ENCODE assay signal across 8 cellular contexts in the genomic region with DNA sequence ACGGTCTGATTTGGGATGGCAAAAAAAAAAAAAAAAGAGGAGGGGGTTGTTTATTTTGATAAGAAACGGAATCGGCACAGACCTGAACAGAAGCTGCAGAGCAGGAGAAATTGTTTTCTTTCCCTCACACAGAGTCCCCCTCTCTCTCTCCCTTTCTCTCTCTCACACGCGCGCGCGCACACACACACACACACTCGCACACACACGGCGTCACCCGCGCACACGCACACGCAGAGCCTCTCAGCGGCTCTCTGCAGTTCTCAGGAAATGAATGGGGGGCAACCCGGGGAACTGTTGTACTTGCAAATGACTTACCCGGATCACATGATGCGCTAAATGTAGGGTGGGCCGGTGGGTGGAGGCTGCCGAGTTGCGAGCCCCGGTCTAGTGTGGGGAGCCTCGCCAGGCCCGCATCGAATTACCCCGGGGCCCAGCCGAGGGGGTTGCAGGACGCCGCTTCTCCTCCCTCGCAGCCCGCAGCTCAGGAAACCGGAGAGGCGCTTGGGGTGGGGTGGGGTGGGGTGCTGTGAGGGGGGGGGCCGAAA. TPM values are rescaled to one million over a fixed set of nuclear protein-coding genes. Genes with fewer than 3 reads are reported as not detected.
A peak's percentile ranks its signal among the peaks of the same experiment; 100 is the strongest.
DNase-seq lines count a peak whose midpoint lies in the region; ATAC-seq and TF ChIP-seq lines count a peak whose summit lies in the region.

No MANE protein-coding gene starts in this region.

- H3K27ac ChIP-seq in right lobe of liver: peak overlapping the region; percentile 77 to 91 (median 79)

- H3K9me3 ChIP-seq in right lobe of liver: no peaks in the 10 kb centered on the region

- peak overlapping the region; percentile 84 to 97 (median 89) for H3K4me3 ChIP-seq in right lobe of liver

- peak overlapping the region; percentile 100 for H3K27ac Mint-ChIP-seq in activated CD4-positive, alpha-beta T cell treated with anti-CD3 and anti-CD28 coated beads, Interleukin-2, amount 10 ng/mL, durations not matched to agents 7 days and 5 days

- peaks cover 2% of the 10 kb centered on the region for H3K27me3 Mint-ChIP-seq in activated CD4-positive, alpha-beta T cell treated with anti-CD3 and anti-CD28 coated beads, Interleukin-2, amount 10 ng/mL, durations not matched to agents 7 days and 5 days

- H3K27me3 ChIP-seq in right lobe of liver: no peaks in the 10 kb centered on the region

- peaks cover 21% of the 10 kb centered on the region for H3K36me3 Mint-ChIP-seq in activated CD4-positive, alpha-beta T cell treated with anti-CD3 and anti-CD28 coated beads, Interleukin-2, amount 10 ng/mL, durations not matched to agents 7 days and 5 days (ENCODE audit: low read depth)

- peak overlapping the region; percentile 97 for H3K4me3 Mint-ChIP-seq in activated CD4-positive, alpha-beta T cell treated with anti-CD3 and anti-CD28 coated beads, Interleukin-2, amount 10 ng/mL, durations not matched to agents 7 days and 5 days

- WGBS in right lobe of liver (ENCODE audit: insufficient coverage, low coverage, low lambda C conversion rate, missing lambda C conversion rate): under 1% methylated on average over 21 of the region's 35 CpGs

- intact Hi-C loops in right lobe of liver (cut with DNase I): no loop called here

- H3K9me3 Mint-ChIP-seq in activated CD4-positive, alpha-beta T cell treated with anti-CD3 and anti-CD28 coated beads, Interleukin-2, amount 10 ng/mL, durations not matched to agents 7 days and 5 days: no peaks in the 10 kb centered on the region

- peaks cover 0 to 32% (median 14%) of the 10 kb centered on the region in 4 donors for H3K4me1 ChIP-seq in right lobe of liver

- CTCF ChIA-PET in activated CD4-positive, alpha-beta T cell treated with anti-CD3 and anti-CD28 coated beads, Interleukin-2, amount 10 ng/mL, durations not matched to agents 7 days and 5 days (lab: Charles Lee): interaction anchor here (0.6 to 1.9 kb wide), 4 partner anchors 19 to 900 kb away, joined by 3 to 4 read pairs (median 3); no protein-coding TSS in a partner anchor

- POLR2A ChIA-PET in activated CD4-positive, alpha-beta T cell treated with anti-CD3 and anti-CD28 coated beads, Interleukin-2, amount 10 ng/mL, durations not matched to agents 7 days and 5 days (lab: Charles Lee): interaction anchor here (0.7 kb wide), 1 partner anchor 20 kb away, joined by 3 read pairs; no protein-coding TSS in a partner anchor

- no peaks in the 10 kb centered on the region for H3K36me3 ChIP-seq in right lobe of liver

- peaks cover 34% of the 10 kb centered on the region for H3K4me1 Mint-ChIP-seq in activated CD4-positive, alpha-beta T cell treated with anti-CD3 and anti-CD28 coated beads, Interleukin-2, amount 10 ng/mL, durations not matched to agents 7 days and 5 days

- ATAC-seq in HG03135 (IDR thresholded peaks at IDR 0.05; ENCODE audit: unreplicated experiment): peak; percentile 50
- peak; percentile 29 to 41 (median 38) for ATAC-seq in right lobe of liver

- TF ChIP-seq POLR2A in GM18951 (IDR thresholded peaks at IDR 0.05; ENCODE audit: extremely low read depth, insufficient read depth, insufficient read length): peak; percentile 77
- TF ChIP-seq POLR2A in right lobe of liver (IDR thresholded peaks at IDR 0.05): peak; percentile 30

- in situ Hi-C loops in GM18951 (cut with MboI; ENCODE audit: low sequenced_read_pairs, unreplicated experiment): no loop called here

- peak; percentile 78 for DNase-seq in AG08396 (ENCODE audit: low spot score)
- peak; percentile 91 for DNase-seq in NCI-H345 (lab: John Stamatoyannopoulos, UW)
- peak; percentile 90 for DNase-seq in activated CD4-positive, alpha-beta T cell treated with anti-CD3 and anti-CD28 coated beads, Interleukin-2, amount 10 ng/mL, durations not matched to agents 7 days and 5 days
- DNase-seq in dedifferentiated amniotic fluid mesenchymal stem cell (ENCODE audit: extremely low spot score): peak; percentile 89
- DNase-seq in right lobe of liver: peak; percentile 61 to 79 (median 79)
- DNase-seq in stimulated activated CD4-positive, alpha-beta T cell treated with anti-CD3 and anti-CD28 coated beads, Interleukin-2, amount 100 ng/mL, for 48 hours: peak; percentile 65 to 70

- no peak for TF ChIP-seq CTCF in right lobe of liver (IDR thresholded peaks at IDR 0.05)

RNA-seq across cellular contexts. Expression of a gene that starts 0.5 kb away (rescaled TPM):
- 10 to 100 TPM; 33.6 to 44.3 TPM for total RNA-seq in activated CD4-positive, alpha-beta T cell treated with anti-CD3 and anti-CD28 coated beads, Interleukin-2, amount 10 ng/mL, durations not matched to agents 7 days and 5 days
- total RNA-seq in right lobe of liver: 10 to 100 TPM in 3 of 6 experiments, 1 to 10 TPM in 3; 6.0 to 20.7 (median 10.4) TPM

Comparison
In these comparisons a context has a peak if more than half of its experiments do, and no peak if none do; other contexts are left out.
1. Peak in every context shown above with its lines: DNase-seq, ATAC-seq, H3K4me3 ChIP-seq and H3K27ac ChIP-seq.